Comparison of ENCODE assay signal across 9 cellular contexts in genomic region chr5:60677831-60678664, GRCh38. TPM values are rescaled to one million over a fixed set of nuclear protein-coding genes. Genes with fewer than 3 reads are reported as not detected.
DNase-seq lines count a peak whose midpoint lies in the region; FAIRE-seq and TF ChIP-seq lines count a peak whose summit lies in the region.
"Had no signal": no experiment of that assay in that cellular context is flagged by ENCODE, and none has a peak within 500 bp of the region (broad histone marks: within the 10 kb centered on the region; RNA-seq: fewer than 3 reads in every experiment).

No MANE protein-coding gene starts in this region.

- DNase-seq in NCI-H2081 (lab: John Stamatoyannopoulos, UW), result peak; percentile 3 to 8
- DNase-seq in NCI-H2081 treated with DMSO at 0.1 percent for 48 hours (lab: John Stamatoyannopoulos, UW), result no peak
- no peak for DNase-seq in GM19239 (ENCODE audit: insufficient read length, low spot score)
- peak; percentile 49 for DNase-seq in KBM-7
- DNase-seq in ascending aorta (ENCODE audit: low spot score in 2 of 2), result no peak
- DNase-seq in kidney, result no peak
- no peak for DNase-seq in activated T-helper 2 cell treated with anti-CD3 and anti-CD28 coated beads, Interferon-gamma antibody, Interleukin-2, Interleukin-4, amounts not matched to agents 10 μg/mL and 5 μg/mL and 100 μg/mL, durations not matched to agents 14 hours and 24 hours and 36 hours (ENCODE audit: low spot score)
- DNase-seq in activated naive CD4-positive, alpha-beta T cell treated with Interleukin-2 at 50 U/mL for 16 hours, result no peak

- H3K27ac ChIP-seq in ascending aorta, result no peak overlapping the region
- H3K27ac ChIP-seq in kidney (ENCODE audit: low read depth in 2 of 2, low read length in 2 of 2), result no peak overlapping the region

- no peak overlapping the region for H3K9ac ChIP-seq in kidney (ENCODE audit: low read length in 2 of 2)

- H3K4me1 ChIP-seq in ascending aorta (no peaks in the 10 kb centered on the region), kidney (ENCODE audit: control insufficient read depth in 1 of 2, insufficient read depth in 1 of 2, low read depth in 1 of 2, low read length in 2 of 2) (peaks cover 11 to 20% of the 10 kb centered on the region in 2 donors)

- H3K9me3 ChIP-seq in ascending aorta (no peaks in the 10 kb centered on the region), kidney (ENCODE audit: control insufficient read depth in 1 of 2, low read length in 2 of 2) (peaks cover 0 to 4% of the 10 kb centered on the region in 2 donors)

- H3K36me3 Mint-ChIP-seq in activated T-helper 2 cell treated with anti-CD3 and anti-CD28 coated beads, Interferon-gamma antibody, Interleukin-2, Interleukin-4, amounts not matched to agents 10 μg/mL and 5 μg/mL and 100 μg/mL, durations not matched to agents 14 hours and 24 hours and 36 hours (ENCODE audit: low read depth), result peaks cover 20% of the 10 kb centered on the region
- H3K36me3 Mint-ChIP-seq: activated naive CD4-positive, alpha-beta T cell treated with anti-CD3 and anti-CD28 coated beads, Interleukin-2, amount 50 U/mL, for 24 hours had no signal

- TF ChIP-seq CTCF in ascending aorta (IDR thresholded peaks at IDR 0.05), result peak; percentile 36 to 52 (median 38)
- peak; percentile 39 for TF ChIP-seq CTCF in kidney (IDR thresholded peaks at IDR 0.05; ENCODE audit: borderline replicate concordance, extremely low read depth, insufficient read depth)

- intact Hi-C loops in ascending aorta (cut with DNase I) (loop anchor here (10.0 kb wide), 1 partner anchor 1293 kb away; no protein-coding TSS in a partner anchor), kidney (cut with DNase I) (no loop called here)
- intact Hi-C loops in activated T-helper 2 cell treated with anti-CD3 and anti-CD28 coated beads, Interferon-gamma antibody, Interleukin-2, Interleukin-4, amounts not matched to agents 10 μg/mL and 5 μg/mL and 100 μg/mL, durations not matched to agents 14 hours and 24 hours and 36 hours (cut with micrococcal nuclease), result loop anchor here (1.0 to 10.0 kb wide), 3 partner anchors 23 to 487 kb away; partner anchors contain the start of genes DEPDC1B and SMIM15

- H3K4me1 Mint-ChIP-seq in activated T-helper 2 cell treated with anti-CD3 and anti-CD28 coated beads, Interferon-gamma antibody, Interleukin-2, Interleukin-4, amounts not matched to agents 10 μg/mL and 5 μg/mL and 100 μg/mL, durations not matched to agents 14 hours and 24 hours and 36 hours (ENCODE audit: low read depth), result peaks cover 12% of the 10 kb centered on the region
- H3K4me1 Mint-ChIP-seq: activated naive CD4-positive, alpha-beta T cell treated with anti-CD3 and anti-CD28 coated beads, Interleukin-2, amount 50 U/mL, for 24 hours had no signal

- H3K27me3 ChIP-seq in ascending aorta, result no peaks in the 10 kb centered on the region

- peak; percentile 90 for FAIRE-seq in GM19239 (lab: Jason Lieb, UNC)
- FAIRE-seq in kidney (lab: Jason Lieb, UNC), result peak; percentile 33

- in situ Hi-C loops in KBM-7 (cut with MboI; ENCODE audit: low pct_unique_long_range_greater_than_20kb, low sequenced_read_pairs), result no loop called here

- H3K27ac Mint-ChIP-seq in activated T-helper 2 cell treated with anti-CD3 and anti-CD28 coated beads, Interferon-gamma antibody, Interleukin-2, Interleukin-4, amounts not matched to agents 10 μg/mL and 5 μg/mL and 100 μg/mL, durations not matched to agents 14 hours and 24 hours and 36 hours, result no peak overlapping the region
- H3K27ac Mint-ChIP-seq: activated naive CD4-positive, alpha-beta T cell treated with anti-CD3 and anti-CD28 coated beads, Interleukin-2, amount 50 U/mL, for 24 hours had no signal

- H3K4me3 ChIP-seq in ascending aorta, result no peak overlapping the region
- H3K4me3 ChIP-seq in kidney (ENCODE audit: low read length in 2 of 2), result peak overlapping the region in 1 of 2 donors; percentile 35

- no peaks in the 10 kb centered on the region for H3K9me3 Mint-ChIP-seq in activated T-helper 2 cell treated with anti-CD3 and anti-CD28 coated beads, Interferon-gamma antibody, Interleukin-2, Interleukin-4, amounts not matched to agents 10 μg/mL and 5 μg/mL and 100 μg/mL, durations not matched to agents 14 hours and 24 hours and 36 hours
- H3K9me3 Mint-ChIP-seq: activated naive CD4-positive, alpha-beta T cell treated with anti-CD3 and anti-CD28 coated beads, Interleukin-2, amount 50 U/mL, for 24 hours had no signal

- H3K4me3 Mint-ChIP-seq in activated T-helper 2 cell treated with anti-CD3 and anti-CD28 coated beads, Interferon-gamma antibody, Interleukin-2, Interleukin-4, amounts not matched to agents 10 μg/mL and 5 μg/mL and 100 μg/mL, durations not matched to agents 14 hours and 24 hours and 36 hours (ENCODE audit: low read depth), result no peak overlapping the region
- H3K4me3 Mint-ChIP-seq: activated naive CD4-positive, alpha-beta T cell treated with anti-CD3 and anti-CD28 coated beads, Interleukin-2, amount 50 U/mL, for 24 hours had no signal

- H3K27me3 Mint-ChIP-seq in activated T-helper 2 cell treated with anti-CD3 and anti-CD28 coated beads, Interferon-gamma antibody, Interleukin-2, Interleukin-4, amounts not matched to agents 10 μg/mL and 5 μg/mL and 100 μg/mL, durations not matched to agents 14 hours and 24 hours and 36 hours (ENCODE audit: low read depth), result no peaks in the 10 kb centered on the region

- H3K36me3 ChIP-seq in ascending aorta, result no peaks in the 10 kb centered on the region
- no peaks in the 10 kb centered on the region for H3K36me3 ChIP-seq in kidney (ENCODE audit: control insufficient read depth in 1 of 2, insufficient read depth in 2 of 2, low read length in 2 of 2)

RNA-seq across cellular contexts. Expression of gene DEPDC1B, which starts 21.9 kb away (rescaled TPM):
- 2.4 TPM for total RNA-seq in ascending aorta
- total RNA-seq in kidney, result 0.50 TPM
- polyA plus RNA-seq in kidney (ENCODE audit: insufficient read depth, low read depth, low replicate concordance), result 5.2 TPM
- total RNA-seq in activated T-helper 2 cell treated with anti-CD3 and anti-CD28 coated beads, Interferon-gamma antibody, Interleukin-2, Interleukin-4, amounts not matched to agents 10 μg/mL and 5 μg/mL and 100 μg/mL, durations not matched to agents 14 hours and 24 hours and 36 hours, result 22.2 and 25.1 TPM in 2 replicates

Comparison
In these comparisons a context has a peak if more than half of its experiments do, and no peak if none do; other contexts are left out.
1. DNase-seq: peak in NCI-H2081 (2 of 2) and KBM-7 (single experiment); none in NCI-H2081 treated with DMSO at 0.1 percent for 48 hours (single experiment), GM19239 (single experiment), ascending aorta (0 of 2), kidney (single experiment), activated T-helper 2 cell treated with anti-CD3 and anti-CD28 coated beads, Interferon-gamma antibody, Interleukin-2, Interleukin-4, amounts not matched to agents 10 μg/mL and 5 μg/mL and 100 μg/mL, durations not matched to agents 14 hours and 24 hours and 36 hours (single experiment) and activated naive CD4-positive, alpha-beta T cell treated with Interleukin-2 at 50 U/mL for 16 hours (single experiment).